ENCODE assay signal across 9 cellular contexts in the genomic region with DNA sequence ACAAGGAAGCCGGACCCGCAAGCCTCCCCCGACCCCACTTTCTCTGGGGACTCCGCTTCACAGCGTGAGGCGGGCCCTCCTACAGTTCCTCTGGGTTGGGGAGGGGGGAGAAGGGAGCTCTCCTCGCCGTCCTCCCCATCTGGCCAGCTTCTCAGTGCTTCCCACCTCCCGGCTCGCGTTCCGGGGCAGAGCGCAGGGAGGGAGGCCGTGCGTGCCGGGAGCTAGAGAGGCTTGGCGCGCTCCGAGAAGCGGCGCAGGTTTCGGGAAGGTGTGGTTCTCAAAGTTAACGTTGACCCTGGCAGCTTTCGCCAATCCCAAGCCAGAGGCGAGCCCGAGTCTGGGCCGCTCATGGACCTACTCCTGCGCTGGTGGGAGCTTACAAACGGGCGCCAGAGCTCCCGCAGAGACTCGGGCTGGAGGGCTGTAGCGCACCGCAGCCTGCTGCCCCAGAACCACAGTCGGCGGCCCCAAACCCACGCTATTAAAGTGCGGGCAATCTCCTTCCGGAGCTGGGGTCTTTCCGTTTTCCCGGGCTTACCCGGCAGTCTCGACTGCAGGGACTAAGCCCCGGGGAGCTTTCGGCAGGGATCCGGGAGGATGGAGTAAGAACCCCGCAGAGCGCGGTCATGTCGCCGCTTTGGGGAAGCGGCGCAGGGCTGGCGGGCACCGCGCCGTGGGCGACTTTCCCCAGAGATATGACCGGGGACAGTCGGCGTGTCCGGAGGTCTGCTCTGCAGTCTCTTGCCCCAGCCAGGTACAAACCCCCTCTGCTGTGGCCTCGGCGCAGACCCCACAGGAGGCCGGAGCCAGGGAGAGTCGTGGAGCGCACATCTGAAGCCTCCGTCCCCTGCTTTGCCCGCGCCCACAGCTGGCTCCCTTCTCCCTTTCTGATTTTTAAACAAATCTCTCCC. TPM values are rescaled to one million over a fixed set of nuclear protein-coding genes. Genes with fewer than 3 reads are reported as not detected.
DNase-seq lines count a peak whose midpoint lies in the region; ATAC-seq, FAIRE-seq and TF ChIP-seq lines count a peak whose summit lies in the region.
"Had no signal": no experiment of that assay in that cellular context is flagged by ENCODE, and none has a peak within 500 bp of the region (broad histone marks: within the 10 kb centered on the region; RNA-seq: fewer than 3 reads in every experiment).

No MANE protein-coding gene starts in this region.

- H3K4me1 ChIP-seq in ES-I3 (ENCODE audit: insufficient read depth, low read length) = peaks cover 6% of the 10 kb centered on the region; the same call in 1 of the 2 replicates
- H3K4me1 ChIP-seq in iPS-20b (ENCODE audit: insufficient read depth, low read length) = peaks cover 19% of the 10 kb centered on the region; the same call in 1 of the 2 replicates
- peaks cover 0 to 64% (median 30%) of the 10 kb centered on the region in 4 donors for H3K4me1 ChIP-seq in sigmoid colon

- peak overlapping the region; percentile 67 for H3K9ac ChIP-seq in ES-I3 (ENCODE audit: low read depth, low read length)
- peak overlapping the region; percentile 50; the same call in 1 of the 2 replicates for H3K9ac ChIP-seq in iPS-20b (ENCODE audit: low read depth, low read length)

- intact Hi-C loops in sigmoid colon (cut with DNase I) = no loop called here
- intact Hi-C loops in natural killer cell (cut with micrococcal nuclease) = no loop called here

- no peak overlapping the region for H3K4me3 Mint-ChIP-seq in effector memory CD8-positive, alpha-beta T cell
- no peak overlapping the region for H3K4me3 Mint-ChIP-seq in natural killer cell

- H3K9me3 ChIP-seq in ES-I3 (ENCODE audit: control insufficient read depth, insufficient read depth, low read length) (no peaks in the 10 kb centered on the region), iPS-20b (ENCODE audit: insufficient read depth, low read depth, low read length) (no peaks in the 10 kb centered on the region), sigmoid colon (no peaks in the 10 kb centered on the region)

- no peaks in the 10 kb centered on the region for H3K36me3 Mint-ChIP-seq in effector memory CD8-positive, alpha-beta T cell (ENCODE audit: insufficient read depth)
- H3K36me3 Mint-ChIP-seq in natural killer cell = peaks cover 7% of the 10 kb centered on the region

- H3K36me3 ChIP-seq in ES-I3 (ENCODE audit: insufficient read depth, low read length) (no peaks in the 10 kb centered on the region), iPS-20b (ENCODE audit: insufficient read depth, low read depth, low read length) (no peaks in the 10 kb centered on the region), sigmoid colon (no peaks in the 10 kb centered on the region)

- H3K27ac Mint-ChIP-seq in effector memory CD8-positive, alpha-beta T cell = no peak overlapping the region
- H3K27ac Mint-ChIP-seq in natural killer cell = no peak overlapping the region

- H3K27me3 ChIP-seq in iPS-20b (ENCODE audit: insufficient read depth, low read length) (peaks cover 79% of the 10 kb centered on the region), sigmoid colon (no peaks in the 10 kb centered on the region)

- DNase-seq in astrocyte of the hippocampus (ENCODE audit: low read depth, low spot score) = peak; percentile 64
- peak; percentile 72 for DNase-seq in sigmoid colon
- DNase-seq in effector memory CD8-positive, alpha-beta T cell = no peak
- no peak for DNase-seq in HTR-8/SVneo (ENCODE audit: insufficient read length, low spot score)
- no peak for DNase-seq in natural killer cell
- DNase-seq in NCI-H1436 (lab: John Stamatoyannopoulos, UW) = no peak
- DNase-seq: KG1 had no signal

- TF ChIP-seq POLR2A in sigmoid colon (IDR thresholded peaks at IDR 0.05) = no peak

- WGBS in sigmoid colon, 2 donors = 2% methylated on average over 70 of the region's 70 CpGs

- H3K27me3 Mint-ChIP-seq in effector memory CD8-positive, alpha-beta T cell = peaks cover 7 to 31% of the 10 kb centered on the region in 2 donors
- peaks cover 24 to 27% of the 10 kb centered on the region in 2 donors for H3K27me3 Mint-ChIP-seq in natural killer cell (ENCODE audit: low read depth in 2 of 2)

- H3K27ac ChIP-seq in iPS-20b (ENCODE audit: low read length) (no peak overlapping the region), sigmoid colon (peak overlapping the region; percentile 83 to 93 (median 90))

- no peaks in the 10 kb centered on the region for H3K9me3 Mint-ChIP-seq in effector memory CD8-positive, alpha-beta T cell
- no peaks in the 10 kb centered on the region for H3K9me3 Mint-ChIP-seq in natural killer cell

- no peak for FAIRE-seq in HTR-8/SVneo (lab: Jason Lieb, UNC)

- TF ChIP-seq EP300 in sigmoid colon (IDR thresholded peaks at IDR 0.05) = no peak

- no peak for TF ChIP-seq CTCF in sigmoid colon (IDR thresholded peaks at IDR 0.05)
- no peak for TF ChIP-seq CTCF in natural killer cell (IDR thresholded peaks at IDR 0.05)

- no peaks in the 10 kb centered on the region for H3K4me1 Mint-ChIP-seq in effector memory CD8-positive, alpha-beta T cell (ENCODE audit: low read depth in 2 of 2)
- H3K4me1 Mint-ChIP-seq in natural killer cell = no peaks in the 10 kb centered on the region

- no peak for ATAC-seq in effector memory CD8-positive, alpha-beta T cell (replicated peaks)
- ATAC-seq in natural killer cell = no peak

- H3K4me3 ChIP-seq in iPS-20b (ENCODE audit: low read length) (peak overlapping the region; percentile 76), sigmoid colon (peak overlapping the region; percentile 49 to 80 (median 69))

RNA-seq across cellular contexts. Expression of gene CDH11, which starts 0.8 kb away (rescaled TPM):
- total RNA-seq in sigmoid colon (100 to 1,000 TPM in 1 of 4 donors, 10 to 100 TPM in 3; 19.3 to 146 (median 28.2) TPM), natural killer cell (not detected)
- polyA plus RNA-seq in sigmoid colon = 1 to 10 TPM; 1.2 to 8.4 (median 4.6) TPM

Comparison
In these comparisons a context has a peak if more than half of its experiments do, and no peak if none do; other contexts are left out.
1. DNase-seq: peak in astrocyte of the hippocampus (single experiment) and sigmoid colon (single experiment); none in effector memory CD8-positive, alpha-beta T cell (0 of 3), HTR-8/SVneo (single experiment), natural killer cell (single experiment) and NCI-H1436 (single experiment).
2. RNA of gene CDH11, which starts 0.8 kb away (total RNA-seq): 19.3 to 146 TPM in sigmoid colon; not detected in natural killer cell; every median in the first group is over 10 times any median in the second.